ENCODE assay signal across 17 cellular contexts in the genomic region with DNA sequence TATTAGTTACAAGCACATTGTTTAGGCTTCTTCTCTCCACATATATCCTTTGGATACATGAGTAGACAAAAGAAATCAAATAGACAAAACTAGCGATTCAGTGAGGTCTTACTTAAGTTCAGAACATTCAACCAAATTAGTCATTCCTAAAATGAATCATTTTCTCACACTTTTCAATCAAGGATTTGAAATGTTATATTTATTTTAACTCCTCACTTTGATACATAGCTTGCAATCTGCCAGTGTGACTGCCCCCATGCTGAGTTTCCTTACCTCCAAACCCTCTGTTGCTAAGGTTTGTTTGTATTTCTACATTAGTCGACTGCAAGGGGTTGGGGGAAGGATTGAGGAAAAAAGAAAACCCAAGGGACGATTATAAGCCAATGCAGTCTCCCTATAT. TPM values are rescaled to one million over a fixed set of nuclear protein-coding genes. Genes with fewer than 3 reads are reported as not detected.
DNase-seq lines count a peak whose midpoint lies in the region; ATAC-seq, FAIRE-seq and TF ChIP-seq lines count a peak whose summit lies in the region.
"Had no signal": no experiment of that assay in that cellular context is flagged by ENCODE, and none has a peak within 500 bp of the region (broad histone marks: within the 10 kb centered on the region; RNA-seq: fewer than 3 reads in every experiment).

No MANE protein-coding gene starts in this region.

- no peak overlapping the region for H3K4me3 ChIP-seq in fibroblast of mammary gland (ENCODE audit: control insufficient read depth, low read depth, low read length)
- H3K4me3 ChIP-seq: esophagus squamous epithelium had no signal

- TF ChIP-seq CTCF in fibroblast of mammary gland (conservative IDR thresholded peaks at IDR 0.05; ENCODE audit: control insufficient read depth, insufficient read depth, low read depth, low read length), result no peak

- DNase-seq in GM18507 (ENCODE audit: extremely low spot score, insufficient read length, low read depth) (no peak), fibroblast of mammary gland (ENCODE audit: low read depth) (peak; percentile 49), DMS153 treated with DMSO at 0.1 percent for 48 hours (lab: John Stamatoyannopoulos, UW; ENCODE audit: unreplicated experiment) (no peak)
- no peak for DNase-seq in stimulated activated CD4-positive, alpha-beta T cell treated with anti-CD3 and anti-CD28 coated beads, Interleukin-1b, Interleukin-23, amount 100 ng/mL, for 48 hours
- DNase-seq: activated T-cell treated with anti-CD3 and anti-CD28 coated beads, Interleukin-2, amount 50 U/mL, for 4 hours; caudate nucleus; esophagus squamous epithelium; kidney; MV-4-11; naive thymus-derived CD8-positive, alpha-beta T cell; NCI-H446 treated with DMSO at 0.1 percent for 48 hours; SIG-M5 had no signal

- ATAC-seq in GM21529 (IDR thresholded peaks at IDR 0.05; ENCODE audit: unreplicated experiment) (peak; percentile 4), HG03439 (IDR thresholded peaks at IDR 0.05; ENCODE audit: unreplicated experiment) (peak; percentile 31), GM21515 (IDR thresholded peaks at IDR 0.05; ENCODE audit: unreplicated experiment) (no peak), esophagus mucosa (no peak)
- ATAC-seq: naive thymus-derived CD8-positive, alpha-beta T cell; WTC11 had no signal

- FAIRE-seq in GM18507 (lab: Jason Lieb, UNC), result peak; percentile 15
- FAIRE-seq: kidney had no signal

RNA-seq across cellular contexts. Expression of gene MOXD1, which starts 3.5 kb away (rescaled TPM):
- 31.4 TPM for total RNA-seq in esophagus mucosa
- total RNA-seq: activated T-cell treated with anti-CD3 and anti-CD28 coated beads, Interleukin-2, amount 50 U/mL, for 4 hours had no signal

Comparison
In these comparisons a context has a peak if more than half of its experiments do, and no peak if none do; other contexts are left out.
1. ATAC-seq: peak in GM21529 (single experiment) and HG03439 (single experiment); none in GM21515 (single experiment) and esophagus mucosa (single experiment).